Comparison of ENCODE assay signal across 9 cellular contexts in the genomic region with DNA sequence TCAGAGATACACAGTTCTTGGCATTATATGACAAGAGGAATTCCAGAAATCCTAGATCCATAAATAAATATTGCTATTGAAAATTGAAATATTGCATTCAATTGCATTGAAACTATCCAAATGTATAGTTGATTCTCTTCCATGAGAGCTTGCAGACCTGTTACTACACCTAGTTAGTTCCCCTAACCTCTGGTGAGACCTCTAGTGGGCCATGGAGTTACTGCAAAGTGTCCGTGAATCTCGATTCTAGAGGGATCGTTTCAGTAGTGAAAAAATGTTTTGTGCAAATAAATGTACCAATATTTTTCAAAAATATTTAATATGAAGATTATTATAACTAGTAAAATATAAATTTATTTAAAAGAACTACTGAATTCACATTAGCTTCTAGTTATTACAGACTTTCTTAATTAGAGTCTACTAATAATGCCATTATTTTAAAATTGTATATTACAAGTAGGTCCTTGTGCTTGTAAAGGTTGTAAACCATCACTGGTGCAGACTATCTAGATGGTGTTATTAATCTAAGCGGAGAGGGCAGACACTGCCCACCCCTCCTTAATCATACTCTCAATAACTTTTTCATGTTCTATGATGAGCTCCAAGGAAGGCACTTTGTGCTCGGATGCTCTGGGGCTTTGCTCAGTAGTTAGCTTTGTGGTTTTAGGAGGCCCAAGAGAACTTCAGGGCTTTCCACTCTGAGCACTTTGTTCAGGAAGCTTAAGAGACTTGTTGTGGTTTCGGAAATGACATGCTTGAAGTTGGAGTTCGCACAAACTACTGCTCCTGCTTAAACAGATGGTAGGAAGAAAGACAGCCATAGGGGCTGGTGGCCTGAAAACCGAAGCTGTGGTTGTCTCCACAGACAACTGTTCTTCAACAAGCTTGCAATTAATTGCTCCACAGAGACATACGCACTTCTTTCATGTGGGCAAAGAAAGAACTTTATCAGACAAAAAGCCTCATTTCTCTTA. TPM values are rescaled to one million over a fixed set of nuclear protein-coding genes. Genes with fewer than 3 reads are reported as not detected.
DNase-seq lines count a peak whose midpoint lies in the region; ATAC-seq, FAIRE-seq and TF ChIP-seq lines count a peak whose summit lies in the region.
"Had no signal": no experiment of that assay in that cellular context is flagged by ENCODE, and none has a peak within 500 bp of the region (broad histone marks: within the 10 kb centered on the region; RNA-seq: fewer than 3 reads in every experiment).

No MANE protein-coding gene starts in this region.

- in situ Hi-C loops in Caki2 (cut with HindIII; ENCODE audit: low pct_unique_long_range_greater_than_20kb, low sequenced_read_pairs) = no loop called here

- H3K27ac Mint-ChIP-seq in activated T-helper 1 cell treated with anti-CD3 and anti-CD28 coated beads, Interleukin-12 subunit alpha, Interleukin-12 subunit beta, Interleukin-2, Interleukin-4 antibody, amounts not matched to agents 30 ng/mL and 10 ng/mL and 1 ng/mL, durations not matched to agents 14 hours and 24 hours and 36 hours = peak overlapping the region; percentile 96

- H3K27me3 ChIP-seq in foreskin keratinocyte (no peaks in the 10 kb centered on the region), spleen (replicated peaks in 1 of 7) (peaks cover 0 to 5% (median 0%) of the 10 kb centered on the region in 7 donors)

- peak; percentile 14 for DNase-seq in Caki2 (ENCODE audit: low read depth)
- DNase-seq in RCC 7860 (ENCODE audit: low spot score) = peak; percentile 37
- peak; percentile 70 for DNase-seq in activated T-helper 1 cell treated with anti-CD3 and anti-CD28 coated beads, Interleukin-12 subunit alpha, Interleukin-12 subunit beta, Interleukin-2, Interleukin-4 antibody, amounts not matched to agents 30 ng/mL and 10 ng/mL and 1 ng/mL, durations not matched to agents 14 hours and 24 hours and 36 hours (ENCODE audit: low spot score)
- no peak for DNase-seq in foreskin keratinocyte
- DNase-seq in spleen = no peak
- DNase-seq in mesenteric fat pad (ENCODE audit: low spot score) = no peak

- no peaks in the 10 kb centered on the region for H3K27me3 Mint-ChIP-seq in activated T-helper 1 cell treated with anti-CD3 and anti-CD28 coated beads, Interleukin-12 subunit alpha, Interleukin-12 subunit beta, Interleukin-2, Interleukin-4 antibody, amounts not matched to agents 30 ng/mL and 10 ng/mL and 1 ng/mL, durations not matched to agents 14 hours and 24 hours and 36 hours (ENCODE audit: insufficient read depth)

- H3K9me3 ChIP-seq in spleen = peaks cover 0 to 4% (median 0%) of the 10 kb centered on the region in 8 donors

- H3K27ac ChIP-seq in foreskin keratinocyte (no peak overlapping the region), spleen (peak overlapping the region in 4 of 8 donors; percentile 1 to 64 (median 48))

- H3K4me1 Mint-ChIP-seq in activated T-helper 1 cell treated with anti-CD3 and anti-CD28 coated beads, Interleukin-12 subunit alpha, Interleukin-12 subunit beta, Interleukin-2, Interleukin-4 antibody, amounts not matched to agents 30 ng/mL and 10 ng/mL and 1 ng/mL, durations not matched to agents 14 hours and 24 hours and 36 hours (ENCODE audit: low read depth) = peaks cover 63% of the 10 kb centered on the region

- H3K36me3 ChIP-seq in spleen = no peaks in the 10 kb centered on the region

- intact Hi-C loops in activated T-helper 1 cell treated with anti-CD3 and anti-CD28 coated beads, Interleukin-12 subunit alpha, Interleukin-12 subunit beta, Interleukin-2, Interleukin-4 antibody, amounts not matched to agents 30 ng/mL and 10 ng/mL and 1 ng/mL, durations not matched to agents 14 hours and 24 hours and 36 hours (cut with micrococcal nuclease) = loop anchor here (1.0 to 5.0 kb wide), 18 partner anchors 24 to 756 kb away; a partner anchor contains a TSS
- intact Hi-C loops in spleen (cut with DNase I; ENCODE audit: low total_unique reads) = no loop called here

- H3K4me3 ChIP-seq in spleen = no peak overlapping the region

- H3K36me3 Mint-ChIP-seq in activated T-helper 1 cell treated with anti-CD3 and anti-CD28 coated beads, Interleukin-12 subunit alpha, Interleukin-12 subunit beta, Interleukin-2, Interleukin-4 antibody, amounts not matched to agents 30 ng/mL and 10 ng/mL and 1 ng/mL, durations not matched to agents 14 hours and 24 hours and 36 hours (ENCODE audit: low read depth) = peaks cover 4% of the 10 kb centered on the region

- FAIRE-seq in RCC 7860 (lab: Jason Lieb, UNC) = peak; percentile 79

- H3K4me3 Mint-ChIP-seq in activated T-helper 1 cell treated with anti-CD3 and anti-CD28 coated beads, Interleukin-12 subunit alpha, Interleukin-12 subunit beta, Interleukin-2, Interleukin-4 antibody, amounts not matched to agents 30 ng/mL and 10 ng/mL and 1 ng/mL, durations not matched to agents 14 hours and 24 hours and 36 hours = peak overlapping the region; percentile 80

- no peaks in the 10 kb centered on the region for H3K4me1 ChIP-seq in foreskin keratinocyte
- H3K4me1 ChIP-seq in spleen = peaks cover 0 to 18% (median 2%) of the 10 kb centered on the region in 6 donors

- TF ChIP-seq POLR2A in spleen (IDR thresholded peaks at IDR 0.05) = no peak

- ATAC-seq in GM19372 (IDR thresholded peaks at IDR 0.05; ENCODE audit: low read depth, unreplicated experiment) (peak; percentile 89), HG03439 (IDR thresholded peaks at IDR 0.05; ENCODE audit: unreplicated experiment) (peak; percentile 76), foreskin keratinocyte (peak; percentile 83)

- 20 to 26% (median 24%) methylated on average over 9 of the region's 9 CpGs for WGBS in spleen, 5 donors

- TF ChIP-seq CTCF in foreskin keratinocyte (conservative IDR thresholded peaks at IDR 0.05) (peak; percentile 70), spleen (IDR thresholded peaks at IDR 0.05 in 8 of 11, conservative IDR thresholded peaks at IDR 0.05 in 3 of 11) (peak in 8 of 11 experiments; percentile 17 to 67 (median 60))

- H3K9me3 Mint-ChIP-seq in activated T-helper 1 cell treated with anti-CD3 and anti-CD28 coated beads, Interleukin-12 subunit alpha, Interleukin-12 subunit beta, Interleukin-2, Interleukin-4 antibody, amounts not matched to agents 30 ng/mL and 10 ng/mL and 1 ng/mL, durations not matched to agents 14 hours and 24 hours and 36 hours = peaks cover 12% of the 10 kb centered on the region

RNA-seq across cellular contexts. Expression of a gene that starts 42.8 kb away (rescaled TPM):
- total RNA-seq in Caki2 (2014; rRNA removed; shearing (Covaris generic); ENCODE audit: low replicate concordance) = not detected in 2 replicates
- total RNA-seq in activated T-helper 1 cell treated with anti-CD3 and anti-CD28 coated beads, Interleukin-12 subunit alpha, Interleukin-12 subunit beta, Interleukin-2, Interleukin-4 antibody, amounts not matched to agents 30 ng/mL and 10 ng/mL and 1 ng/mL, durations not matched to agents 14 hours and 24 hours and 36 hours = 136 and 138 TPM in 2 replicates
- not detected in 2 replicates for total RNA-seq in foreskin keratinocyte
- not detected in 2 replicates for polyA plus RNA-seq in foreskin keratinocyte
- under 1 TPM in 2 of 7 donors, not detected in 5; 0.20 TPM for total RNA-seq in spleen
- under 1 TPM; 0.09 to 0.10 (median 0.09) TPM for polyA plus RNA-seq in spleen
- total RNA-seq in mesenteric fat pad = not detected
- polyA plus RNA-seq: esophagus had no signal

Comparison
In these comparisons a context has a peak if more than half of its experiments do, and no peak if none do; other contexts are left out.
1. DNase-seq: peak in Caki2 (single experiment), RCC 7860 (single experiment) and activated T-helper 1 cell treated with anti-CD3 and anti-CD28 coated beads, Interleukin-12 subunit alpha, Interleukin-12 subunit beta, Interleukin-2, Interleukin-4 antibody, amounts not matched to agents 30 ng/mL and 10 ng/mL and 1 ng/mL, durations not matched to agents 14 hours and 24 hours and 36 hours (single experiment); none in foreskin keratinocyte (0 of 2), spleen (single experiment) and mesenteric fat pad (single experiment).
2. RNA of a gene that starts 42.8 kb away (total RNA-seq): 136 to 138 TPM in activated T-helper 1 cell treated with anti-CD3 and anti-CD28 coated beads, Interleukin-12 subunit alpha, Interleukin-12 subunit beta, Interleukin-2, Interleukin-4 antibody, amounts not matched to agents 30 ng/mL and 10 ng/mL and 1 ng/mL, durations not matched to agents 14 hours and 24 hours and 36 hours; 0.20 TPM in spleen, not detected in Caki2, not detected in foreskin keratinocyte and not detected in mesenteric fat pad (single experiment); every median in the first group is over 100 times any median in the second.
3. Peak in every context shown above with its lines, with median percentiles within 50 percentile points of each other: ATAC-seq.